Comparison of ENCODE assay signal across 11 cellular contexts in the genomic region with DNA sequence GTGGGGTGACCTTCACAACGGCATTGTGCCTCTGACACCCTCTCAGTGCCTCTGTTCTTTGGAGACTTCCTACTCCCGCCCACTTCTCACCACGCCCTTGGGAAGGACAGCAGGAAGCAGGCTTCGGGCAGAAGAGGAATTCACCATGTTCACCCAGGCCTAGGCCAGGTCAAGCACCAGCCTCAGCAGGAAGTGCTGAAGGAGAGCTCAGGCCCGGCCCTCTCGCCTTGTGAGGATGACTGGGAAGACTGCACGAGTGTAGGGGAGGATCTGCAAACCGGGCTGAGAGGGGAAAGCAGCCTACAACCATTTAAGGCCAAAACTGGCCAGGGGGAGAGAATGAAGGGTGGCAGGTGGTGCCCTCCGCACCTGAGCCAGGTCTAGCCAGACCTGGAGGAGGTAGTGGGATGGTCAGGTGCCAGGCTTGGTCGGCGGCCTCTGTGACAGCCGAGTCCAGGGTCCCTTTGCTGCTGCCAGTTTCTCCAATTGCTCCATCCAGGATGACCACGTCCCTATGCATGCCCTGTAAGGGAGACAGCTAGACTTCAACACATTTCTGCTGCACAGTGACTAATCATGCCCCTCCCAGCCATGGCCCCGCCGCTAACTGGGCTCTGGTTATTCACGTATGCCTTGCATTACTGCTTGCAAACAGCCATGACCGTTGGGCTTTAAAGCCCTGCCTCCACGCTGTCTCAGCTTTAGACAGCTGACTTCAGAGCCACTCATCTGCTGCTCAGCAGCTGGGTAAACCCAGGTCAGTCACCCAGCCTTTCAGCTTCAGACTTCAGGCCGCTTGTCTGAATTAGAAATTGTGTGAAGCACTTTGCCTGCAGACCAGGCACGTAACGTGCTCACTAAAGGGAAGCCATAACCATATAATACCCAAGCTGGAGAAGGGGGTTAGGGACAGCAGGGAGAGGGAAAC. TPM values are rescaled to one million over a fixed set of nuclear protein-coding genes. Genes with fewer than 3 reads are reported as not detected.
DNase-seq lines count a peak whose midpoint lies in the region; ATAC-seq and TF ChIP-seq lines count a peak whose summit lies in the region.
"Had no signal": no experiment of that assay in that cellular context is flagged by ENCODE, and none has a peak within 500 bp of the region (broad histone marks: within the 10 kb centered on the region; RNA-seq: fewer than 3 reads in every experiment).

No MANE protein-coding gene starts in this region.

- H4K20me1 ChIP-seq in SK-N-SH (ENCODE audit: insufficient read depth) (no peaks in the 10 kb centered on the region), smooth muscle cell (ENCODE audit: low read depth) (no peaks in the 10 kb centered on the region)

- H3K4me1 ChIP-seq in SK-N-SH (ENCODE audit: control insufficient read depth in 1 of 2, insufficient read depth in 2 of 2, low read depth in 1 of 2, low read length in 1 of 2) (no peaks in the 10 kb centered on the region), esophagus (ENCODE audit: control insufficient read depth in 2 of 2, insufficient read depth in 2 of 2, low read length in 1 of 2) (peaks cover 0 to 3% of the 10 kb centered on the region in 2 donors), smooth muscle cell (ENCODE audit: low read depth) (no peaks in the 10 kb centered on the region)

- no peaks in the 10 kb centered on the region for H3K27me3 ChIP-seq in SK-N-SH (ENCODE audit: insufficient read depth)
- H3K27me3 ChIP-seq in esophagus (ENCODE audit: control insufficient read depth in 1 of 2, insufficient read depth in 2 of 2, low read length in 2 of 2), result no peaks in the 10 kb centered on the region
- H3K27me3 ChIP-seq in smooth muscle cell (ENCODE audit: low read depth), result no peaks in the 10 kb centered on the region
- no peaks in the 10 kb centered on the region for H3K27me3 ChIP-seq in CD4-positive, alpha-beta T cell (ENCODE audit: control insufficient read depth, insufficient read depth, low read length)
- H3K27me3 ChIP-seq: BLaER1 treated with 17β-estradiol and CSF1 and Interleukin-3, amounts not matched to agents 10 nM and 100 nM had no signal

- no peak for TF ChIP-seq EP300 in SK-N-SH (IDR thresholded peaks at IDR 0.05; ENCODE audit: borderline replicate concordance in 1 of 2, low read depth in 1 of 2, low read length in 1 of 2)

- H3K36me3 Mint-ChIP-seq in CD4-positive, alpha-beta T cell (ENCODE audit: low read depth), result peaks cover 45% of the 10 kb centered on the region
- H3K36me3 Mint-ChIP-seq: natural killer cell had no signal

- H3K79me2 ChIP-seq in SK-N-SH (ENCODE audit: insufficient read depth) (peaks cover 16% of the 10 kb centered on the region; the same call in 1 of the 2 replicates), smooth muscle cell (ENCODE audit: low read depth) (no peaks in the 10 kb centered on the region)

- CTCF ChIA-PET in SK-N-SH (lab: Yijun Ruan, JAX), result interaction anchor here (1.0 kb wide), 1 partner anchor 393 kb away, joined by 3 read pairs; no protein-coding TSS in a partner anchor
- CTCF ChIA-PET in CD4-positive, alpha-beta T cell (lab: Charles Lee), result no interaction called here

- H3F3A ChIP-seq in SK-N-SH (replicated peaks; ENCODE audit: insufficient read depth) (peaks cover 3% of the 10 kb centered on the region), smooth muscle cell (ENCODE audit: low read depth) (no peaks in the 10 kb centered on the region)

- DNase-seq in SK-N-SH (no peak), NCI-H510A treated with DMSO at 0.1 percent for 48 hours (lab: John Stamatoyannopoulos, UW) (peak; percentile 88), smooth muscle cell (lab: John Stamatoyannopoulos, UW; ENCODE audit: unreplicated experiment) (no peak)
- DNase-seq in CD4-positive, alpha-beta T cell, result no peak
- DNase-seq in activated effector memory CD4-positive, alpha-beta T cell treated with anti-CD3 and anti-CD28 coated beads, Interleukin-2, amount 50 U/mL, for 16 hours, result no peak
- DNase-seq: natural killer cell, T-helper 17 cell had no signal

- H3K4me3 Mint-ChIP-seq in CD4-positive, alpha-beta T cell, result no peak overlapping the region
- H3K4me3 Mint-ChIP-seq: natural killer cell, T-helper 17 cell had no signal

- WGBS in SK-N-SH (ENCODE audit: low lambda C conversion rate), result 81% methylated on average over 18 of the region's 21 CpGs
- 66% methylated on average over 21 of the region's 21 CpGs for WGBS in esophagus, 2 donors
- 82% methylated on average over 21 of the region's 21 CpGs for WGBS in smooth muscle cell (ENCODE audit: low lambda C conversion rate)

- no peak overlapping the region for H2AFZ ChIP-seq in SK-N-SH (ENCODE audit: low read depth)
- H2AFZ ChIP-seq in smooth muscle cell (ENCODE audit: low read depth), result no peak overlapping the region

- H3K36me3 ChIP-seq in SK-N-SH (replicated peaks in 1 of 2; ENCODE audit: control insufficient read depth in 1 of 2, insufficient read depth in 2 of 2, low read length in 1 of 2), result peaks cover 14 to 39% of the 10 kb centered on the region in 2 experiments
- peaks cover 19 to 38% of the 10 kb centered on the region in 2 donors for H3K36me3 ChIP-seq in esophagus (ENCODE audit: control insufficient read depth in 2 of 2, insufficient read depth in 2 of 2, low read length in 1 of 2)
- no peaks in the 10 kb centered on the region for H3K36me3 ChIP-seq in smooth muscle cell (ENCODE audit: low read depth)

- H3K9me3 Mint-ChIP-seq in CD4-positive, alpha-beta T cell, result no peaks in the 10 kb centered on the region
- H3K9me3 Mint-ChIP-seq: natural killer cell had no signal

- no peaks in the 10 kb centered on the region for H3K9me2 ChIP-seq in SK-N-SH

- H3K9ac ChIP-seq in SK-N-SH (no peak overlapping the region), smooth muscle cell (ENCODE audit: low read depth) (no peak overlapping the region)
- H3K9ac ChIP-seq: BLaER1 treated with 17β-estradiol and CSF1 and Interleukin-3, amounts not matched to agents 10 nM and 100 nM had no signal

- TF ChIP-seq RAD21 in SK-N-SH (IDR thresholded peaks at IDR 0.05; ENCODE audit: low read length), result no peak

- TF ChIP-seq CTCF in SK-N-SH (IDR thresholded peaks at IDR 0.05) (no peak), smooth muscle cell (IDR thresholded peaks at IDR 0.05; ENCODE audit: borderline replicate concordance, insufficient read depth, poor library complexity, severe bottlenecking) (no peak)
- TF ChIP-seq CTCF in CD4-positive, alpha-beta T cell (IDR thresholded peaks at IDR 0.05), result no peak

- no peak overlapping the region for H3K27ac Mint-ChIP-seq in CD4-positive, alpha-beta T cell
- H3K27ac Mint-ChIP-seq: natural killer cell, T-helper 17 cell had no signal

- H3K9me3 ChIP-seq in SK-N-SH (no peaks in the 10 kb centered on the region), esophagus (ENCODE audit: control insufficient read depth in 2 of 2, insufficient read depth in 1 of 2, low read depth in 1 of 2, low read length in 1 of 2) (no peaks in the 10 kb centered on the region), smooth muscle cell (replicated peaks; ENCODE audit: low read depth) (no peaks in the 10 kb centered on the region)
- H3K9me3 ChIP-seq in CD4-positive, alpha-beta T cell (ENCODE audit: control insufficient read depth, low read length), result no peaks in the 10 kb centered on the region
- H3K9me3 ChIP-seq: BLaER1 treated with 17β-estradiol and CSF1 and Interleukin-3, amounts not matched to agents 10 nM and 100 nM had no signal

- no peaks in the 10 kb centered on the region for H3K27me3 Mint-ChIP-seq in CD4-positive, alpha-beta T cell
- H3K27me3 Mint-ChIP-seq: T-helper 17 cell had no signal

- H3K4me1 Mint-ChIP-seq in CD4-positive, alpha-beta T cell (ENCODE audit: low read depth), result peaks cover 4% of the 10 kb centered on the region
- H3K4me1 Mint-ChIP-seq: natural killer cell had no signal

- ATAC-seq in SK-N-SH treated with all-trans-retinoic acid at 6 μM for 48 hours (peak; percentile 60), HG02885 (IDR thresholded peaks at IDR 0.05; ENCODE audit: poor library complexity, unreplicated experiment) (no peak)
- no peak for ATAC-seq in CD4-positive, alpha-beta T cell (ENCODE audit: poor library complexity)
- ATAC-seq: T-helper 17 cell had no signal

- intact Hi-C loops in CD4-positive, alpha-beta T cell (cut with DNase I, micrococcal nuclease), result no loop called here

- H3K4me3 ChIP-seq in SK-N-SH (ENCODE audit: low read depth in 2 of 2, low read length in 1 of 2) (no peak overlapping the region), esophagus (ENCODE audit: low read depth in 1 of 2, low read length in 2 of 2) (no peak overlapping the region), smooth muscle cell (no peak overlapping the region)
- H3K4me3 ChIP-seq: BLaER1 treated with 17β-estradiol and CSF1 and Interleukin-3, amounts not matched to agents 10 nM and 100 nM had no signal

- H3K4me2 ChIP-seq in SK-N-SH (no peak overlapping the region), smooth muscle cell (no peak overlapping the region)

- no peak overlapping the region for H3K27ac ChIP-seq in SK-N-SH (ENCODE audit: low read depth in 2 of 2, low read length in 1 of 2)
- H3K27ac ChIP-seq in esophagus (ENCODE audit: low read depth in 2 of 2, low read length in 1 of 2), result peak overlapping the region; percentile 78 to 84
- peak overlapping the region; percentile 23 for H3K27ac ChIP-seq in smooth muscle cell (ENCODE audit: low read depth)
- no peak overlapping the region for H3K27ac ChIP-seq in CD4-positive, alpha-beta T cell (ENCODE audit: low read depth, low read length)

- POLR2A ChIA-PET in SK-N-SH (lab: Yijun Ruan, JAX), result interaction anchor here (0.6 kb wide), 1 partner anchor 130 kb away, joined by 6 read pairs; no protein-coding TSS in a partner anchor
- POLR2A ChIA-PET in CD4-positive, alpha-beta T cell (lab: Charles Lee), result no interaction called here

RNA-seq across cellular contexts. Expression of gene MRTO4, which starts 8.9 kb away (rescaled TPM):
- polyA plus RNA-seq in SK-N-SH (2012; rRNA removed) (48.4 and 55.2 TPM in 2 replicates), esophagus (10 to 100 TPM; 44.5 to 44.6 TPM), smooth muscle cell (25.1 and 29.8 TPM in 2 replicates)
- polyA plus RNA-seq in SK-N-SH (2012; cell fraction: cytosol; rRNA removed), result 46.5 and 53.8 TPM in 2 replicates
- polyA plus RNA-seq in SK-N-SH (2012; cell fraction: nucleus; rRNA removed), result 44.5 and 50.9 TPM in 2 replicates
- 14.7 and 16.8 TPM in 2 replicates for total RNA-seq in smooth muscle cell
- total RNA-seq in CD4-positive, alpha-beta T cell, result 10 to 100 TPM; 10.2 to 12.0 TPM

RNA-seq across cellular contexts. Expression of gene EMC1, which starts 9.2 kb away (rescaled TPM):
- polyA plus RNA-seq in SK-N-SH (2012; rRNA removed), result 55.9 and 87.6 TPM in 2 replicates
- polyA plus RNA-seq in SK-N-SH (2012; cell fraction: cytosol; rRNA removed), result 33.2 and 46.1 TPM in 2 replicates
- polyA plus RNA-seq in SK-N-SH (2012; cell fraction: nucleus; rRNA removed), result 103 and 125 TPM in 2 replicates
- polyA plus RNA-seq in esophagus, result 10 to 100 TPM in 1 of 2 donors, 1 to 10 TPM in 1; 9.4 to 11.3 TPM
- total RNA-seq in smooth muscle cell, result 40.9 and 54.4 TPM in 2 replicates
- polyA plus RNA-seq in smooth muscle cell, result 44.8 and 48.8 TPM in 2 replicates
- 10 to 100 TPM; 21.9 to 22.2 TPM for total RNA-seq in CD4-positive, alpha-beta T cell

RNA-seq across cellular contexts. Expression of gene AKR7A3, which starts 28.1 kb away (rescaled TPM):
- 0.38 and 0.54 TPM in 2 replicates for polyA plus RNA-seq in SK-N-SH (2012; rRNA removed)
- polyA plus RNA-seq in SK-N-SH (2012; cell fraction: cytosol; rRNA removed), result 0.04 and 0.10 TPM in 2 replicates
- polyA plus RNA-seq in SK-N-SH (2012; cell fraction: nucleus; rRNA removed), result 3.8 and 6.8 TPM in 2 replicates
- 1 to 10 TPM; 1.3 to 1.4 TPM for polyA plus RNA-seq in esophagus
- 0.85 TPM in 1 of 2 replicates, not detected in the other for total RNA-seq in smooth muscle cell
- polyA plus RNA-seq in smooth muscle cell, result 0.62 and 1.1 TPM in 2 replicates
- total RNA-seq in CD4-positive, alpha-beta T cell, result 1 to 10 TPM in 1 of 2 experiments, under 1 TPM in 1; 0.84 to 1.4 TPM

RNA-seq across cellular contexts. Expression of gene UBR4, which starts 50.4 kb away (rescaled TPM):
- polyA plus RNA-seq in SK-N-SH (2012; rRNA removed) (51.3 and 68.7 TPM in 2 replicates), esophagus (10 to 100 TPM; 81.9 to 89.9 TPM), smooth muscle cell (62.7 and 110 TPM in 2 replicates)
- polyA plus RNA-seq in SK-N-SH (2012; cell fraction: cytosol; rRNA removed), result 25.1 and 30.9 TPM in 2 replicates
- 403 and 672 TPM in 2 replicates for polyA plus RNA-seq in SK-N-SH (2012; cell fraction: nucleus; rRNA removed)
- 98.9 and 142 TPM in 2 replicates for total RNA-seq in smooth muscle cell
- 100 to 1,000 TPM; 116 to 125 TPM for total RNA-seq in CD4-positive, alpha-beta T cell

RNA-seq across cellular contexts. Expression of gene AKR7A2, which starts 51.5 kb away (rescaled TPM):
- polyA plus RNA-seq in SK-N-SH (2012; rRNA removed) (36.8 and 40.7 TPM in 2 replicates), esophagus (10 to 100 TPM in 1 of 2 donors, 1 to 10 TPM in 1; 9.4 to 52.6 TPM), smooth muscle cell (83.0 and 86.4 TPM in 2 replicates)
- polyA plus RNA-seq in SK-N-SH (2012; cell fraction: cytosol; rRNA removed), result 26.8 and 34.6 TPM in 2 replicates
- polyA plus RNA-seq in SK-N-SH (2012; cell fraction: nucleus; rRNA removed), result 25.4 and 31.4 TPM in 2 replicates
- total RNA-seq in smooth muscle cell, result 67.5 and 79.6 TPM in 2 replicates
- 10 to 100 TPM; 11.1 to 11.8 TPM for total RNA-seq in CD4-positive, alpha-beta T cell

Comparison
In these comparisons a context has a peak if more than half of its experiments do, and no peak if none do; other contexts are left out.
1. H3K27ac ChIP-seq: peak in esophagus (2 of 2) and smooth muscle cell (single experiment); none in SK-N-SH (0 of 2) and CD4-positive, alpha-beta T cell (single experiment).